ENCODE assay signal across 9 cellular contexts in the genomic region with DNA sequence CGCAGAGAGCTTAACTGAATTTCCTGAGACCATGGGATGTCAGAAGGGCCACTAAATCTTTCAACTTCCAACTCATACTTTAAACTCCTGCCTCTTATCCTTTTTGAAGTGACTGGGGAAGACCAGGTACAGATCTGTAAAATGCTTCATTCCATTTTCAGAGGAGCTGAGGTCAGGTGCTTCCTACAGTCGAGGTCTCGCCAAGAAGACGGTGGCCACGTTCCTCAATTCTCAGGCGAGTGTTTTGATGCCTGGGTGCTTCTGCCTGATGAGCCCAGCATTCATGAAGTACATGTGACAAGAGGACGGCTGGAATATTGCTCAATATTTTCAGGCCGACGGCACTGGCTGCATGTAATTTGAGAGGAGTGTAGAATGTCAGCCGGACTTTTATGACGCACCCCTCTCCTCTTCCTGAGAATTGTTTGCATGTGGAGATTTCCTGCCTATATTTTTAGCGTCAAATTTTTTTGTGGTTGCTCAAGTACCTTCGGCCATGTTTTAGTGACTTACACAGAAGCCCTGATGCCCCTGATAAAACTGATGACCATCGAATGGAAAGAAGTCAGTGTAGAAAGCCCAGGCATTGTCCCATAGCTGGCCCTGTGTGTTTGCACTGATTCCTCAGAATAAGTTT. TPM values are rescaled to one million over a fixed set of nuclear protein-coding genes. Genes with fewer than 3 reads are reported as not detected.
DNase-seq lines count a peak whose midpoint lies in the region; ATAC-seq, FAIRE-seq and TF ChIP-seq lines count a peak whose summit lies in the region.
"Had no signal": no experiment of that assay in that cellular context is flagged by ENCODE, and none has a peak within 500 bp of the region (broad histone marks: within the 10 kb centered on the region; RNA-seq: fewer than 3 reads in every experiment).

No MANE protein-coding gene starts in this region.

- no peaks in the 10 kb centered on the region for H3K36me3 Mint-ChIP-seq in activated naive CD8-positive, alpha-beta T cell treated with anti-CD3 and anti-CD28 coated beads, Interleukin-2, amount 50 U/mL, for 24 hours (ENCODE audit: low read depth)

- WGBS in thyroid gland, 2 donors: 27 to 40% methylated on average over 14 of the region's 14 CpGs

- H3K4me3 Mint-ChIP-seq in activated naive CD8-positive, alpha-beta T cell treated with anti-CD3 and anti-CD28 coated beads, Interleukin-2, amount 50 U/mL, for 24 hours: peak overlapping the region; percentile 16
- H3K4me3 Mint-ChIP-seq: neural crest cell had no signal

- no peak for TF ChIP-seq CTCF in thyroid gland (IDR thresholded peaks at IDR 0.05)
- no peak for TF ChIP-seq CTCF in D721Med (IDR thresholded peaks at IDR 0.05; ENCODE audit: insufficient read depth, missing control alignments)

- peak; percentile 48 for DNase-seq in DMS79 treated with DMSO at 0.1 percent for 48 hours (lab: John Stamatoyannopoulos, UW)
- peak; percentile 91 for DNase-seq in MV-4-11 (lab: John Stamatoyannopoulos, UW)
- no peak for DNase-seq in activated naive CD8-positive, alpha-beta T cell treated with anti-CD3 and anti-CD28 coated beads, Interleukin-2, amount 50 U/mL, for 24 hours
- peak; percentile 100 for DNase-seq in iris pigment epithelial cell (ENCODE audit: low read depth)
- DNase-seq in thyroid gland: peak; percentile 59 to 66
- no peak for DNase-seq in KG1 (lab: John Stamatoyannopoulos, UW)
- DNase-seq in D721Med (ENCODE audit: insufficient read length, low spot score): no peak

- no peaks in the 10 kb centered on the region for H3K9me3 ChIP-seq in thyroid gland

- no peak for ATAC-seq in activated naive CD8-positive, alpha-beta T cell treated with anti-CD3 and anti-CD28 coated beads, Interleukin-2, amount 50 U/mL, for 24 hours
- ATAC-seq in HG03571 (IDR thresholded peaks at IDR 0.05; ENCODE audit: unreplicated experiment): no peak

- H3K4me1 Mint-ChIP-seq in activated naive CD8-positive, alpha-beta T cell treated with anti-CD3 and anti-CD28 coated beads, Interleukin-2, amount 50 U/mL, for 24 hours: peaks cover 80% of the 10 kb centered on the region

- H3K27me3 ChIP-seq in thyroid gland: no peaks in the 10 kb centered on the region

- H3K27me3 Mint-ChIP-seq in activated naive CD8-positive, alpha-beta T cell treated with anti-CD3 and anti-CD28 coated beads, Interleukin-2, amount 50 U/mL, for 24 hours: no peaks in the 10 kb centered on the region

- peak overlapping the region; percentile 83 for H3K27ac Mint-ChIP-seq in activated naive CD8-positive, alpha-beta T cell treated with anti-CD3 and anti-CD28 coated beads, Interleukin-2, amount 50 U/mL, for 24 hours

- intact Hi-C loops in thyroid gland (cut with DNase I): no loop called here

- no peak for FAIRE-seq in D721Med (lab: Jason Lieb, UNC)

- H3K36me3 ChIP-seq in thyroid gland: no peaks in the 10 kb centered on the region

- H3K27ac ChIP-seq in thyroid gland: peak overlapping the region; percentile 27 to 53 (median 47)

- peak in 1 of 2 donors; percentile 43 for TF ChIP-seq POLR2A in thyroid gland (IDR thresholded peaks at IDR 0.05)

- no peak overlapping the region for H3K4me3 ChIP-seq in thyroid gland (replicated peaks in 1 of 3)

- H3K9me3 Mint-ChIP-seq in activated naive CD8-positive, alpha-beta T cell treated with anti-CD3 and anti-CD28 coated beads, Interleukin-2, amount 50 U/mL, for 24 hours: no peaks in the 10 kb centered on the region
- H3K9me3 Mint-ChIP-seq: neural crest cell had no signal

- H3K4me1 ChIP-seq in thyroid gland: peaks cover 9 to 67% of the 10 kb centered on the region in 2 donors

RNA-seq across cellular contexts. Expression of gene GLRX, which starts 38.8 kb away (rescaled TPM):
- 10 to 100 TPM; 30.1 to 68.7 (median 37.7) TPM for total RNA-seq in thyroid gland

Comparison
In these comparisons a context has a peak if more than half of its experiments do, and no peak if none do; other contexts are left out.
1. DNase-seq: peak in DMS79 treated with DMSO at 0.1 percent for 48 hours (single experiment), MV-4-11 (single experiment), iris pigment epithelial cell (single experiment) and thyroid gland (2 of 2); none in activated naive CD8-positive, alpha-beta T cell treated with anti-CD3 and anti-CD28 coated beads, Interleukin-2, amount 50 U/mL, for 24 hours (single experiment), KG1 (single experiment) and D721Med (single experiment).